In the genomic region with DNA sequence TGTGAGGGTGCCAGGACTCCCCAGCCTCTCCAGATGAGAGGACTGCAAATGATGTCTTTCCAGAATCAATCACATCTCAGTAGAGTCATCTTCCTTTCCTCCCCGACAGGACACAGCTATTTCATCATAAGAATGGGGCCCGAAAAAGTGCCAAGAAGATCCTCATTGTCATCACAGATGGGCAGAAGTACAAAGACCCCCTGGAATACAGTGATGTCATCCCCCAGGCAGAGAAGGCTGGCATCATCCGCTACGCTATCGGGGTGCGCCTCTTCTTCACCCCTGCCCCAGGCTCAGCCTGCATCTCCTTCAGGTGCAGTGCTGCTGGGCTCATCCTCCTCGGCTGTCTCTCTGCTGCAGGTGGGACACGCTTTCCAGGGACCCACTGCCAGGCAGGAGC, we compare ENCODE assay signal across 36 cellular contexts. TPM values are rescaled to one million over a fixed set of nuclear protein-coding genes. Genes with fewer than 3 reads are reported as not detected.
"Had no signal": no experiment of that assay in that cellular context is flagged by ENCODE, and none has a peak within 500 bp of the region (broad histone marks: within the 10 kb centered on the region; RNA-seq: fewer than 3 reads in every experiment).

No MANE protein-coding gene starts in this region.

- H3K36me3 ChIP-seq: adrenal gland, brain microvascular endothelial cell, breast epithelium had no signal

- H3K27me3 ChIP-seq: adrenal gland, body of pancreas, brain microvascular endothelial cell, breast epithelium had no signal

- H3K27ac ChIP-seq: adrenal gland, body of pancreas, brain microvascular endothelial cell, breast epithelium, VCaP had no signal

- H3K4me3 ChIP-seq: adrenal gland, body of pancreas, breast epithelium had no signal

- ATAC-seq: activated CD4-positive, alpha-beta T cell treated with anti-CD3 and anti-CD28 coated beads for 36 hours; activated CD8-positive, alpha-beta T cell treated with anti-CD3 and anti-CD28 coated beads for 36 hours; activated naive CD4-positive, alpha-beta T cell treated with anti-CD3 and anti-CD28 coated beads, Interleukin-2, amount 50 U/mL, for 72 hours; activated T-cell treated with anti-CD3 and anti-CD28 coated beads, Interleukin-2, amount 50 U/mL, for 4 hours; activated T-cell treated with anti-CD3 and anti-CD28 coated beads, Interleukin-2, amount 50 U/mL, for 72 hours; activated T-helper 17 cell treated with anti-CD3 and anti-CD28 coated beads, Interleukin-2, amount 50 U/mL, for 72 hours; body of pancreas had no signal

- DNase-seq: activated B cell treated with CpG ODN at 0.5 μM for 24 hours; activated CD4-positive, alpha-beta memory T cell treated with anti-CD3 and anti-CD28 coated beads for 36 hours; activated CD4-positive, alpha-beta T cell treated with anti-CD3 and anti-CD28 coated beads for 36 hours; activated CD4-positive, alpha-beta T cell treated with anti-CD3 and anti-CD28 coated beads for 48 hours; activated CD4-positive, alpha-beta T cell treated with anti-CD3 and anti-CD28 coated beads, Interleukin-2, amount 10 ng/mL, durations not matched to agents 7 days and 5 days; activated CD4-positive, CD25-positive, alpha-beta regulatory T cell treated with anti-CD3 and anti-CD28 coated beads, Interleukin-2, amount 50 U/mL, for 72 hours; activated CD8-positive, alpha-beta memory T cell treated with anti-CD3 and anti-CD28 coated beads, Interleukin-2, amount 50 U/mL, for 4 hours; activated CD8-positive, alpha-beta T cell treated with anti-CD3 and anti-CD28 coated beads for 36 hours; activated effector memory CD4-positive, alpha-beta T cell treated with Interleukin-2 at 50 U/mL for 16 hours; activated gamma-delta T cell treated with Interleukin-2 at 50 U/mL for 16 hours; activated naive CD4-positive, alpha-beta T cell; activated naive CD4-positive, alpha-beta T cell treated with anti-CD3 and anti-CD28 coated beads for 36 hours; activated naive CD8-positive, alpha-beta T cell treated with anti-CD3 and anti-CD28 coated beads for 36 hours; activated T-cell treated with anti-CD3 and anti-CD28 coated beads for 4 hours; activated T-cell treated with anti-CD3 and anti-CD28 coated beads, Interleukin-2, amount 50 U/mL, for 1 hour; activated T-cell treated with anti-CD3 and anti-CD28 coated beads, Interleukin-2, amount 50 U/mL, for 4 hours; activated T-cell treated with anti-CD3 and anti-CD28 coated beads, Interleukin-2, amount 50 U/mL, for 72 hours; adrenal gland; amniotic stem cell; body of pancreas; brain microvascular endothelial cell; central memory CD4-positive, alpha-beta T cell; SW 1271; T-helper 1 cell; T-helper 2 cell; T-helper 9 cell had no signal

- FAIRE-seq: astrocyte, TTC549 had no signal

- H3K4me1 ChIP-seq: adrenal gland, body of pancreas, breast epithelium had no signal

- H3K9me3 ChIP-seq: adrenal gland, body of pancreas, breast epithelium had no signal

RNA-seq across cellular contexts. Expression of gene ITGAD, which starts 14.3 kb away (rescaled TPM):
- total RNA-seq: activated CD4-positive, alpha-beta memory T cell treated with anti-CD3 and anti-CD28 coated beads for 36 hours; activated CD4-positive, alpha-beta T cell treated with anti-CD3 and anti-CD28 coated beads for 36 hours; activated CD4-positive, alpha-beta T cell treated with anti-CD3 and anti-CD28 coated beads, Interleukin-2, amount 10 ng/mL, durations not matched to agents 7 days and 5 days; activated CD8-positive, alpha-beta memory T cell treated with anti-CD3 and anti-CD28 coated beads for 36 hours; activated CD8-positive, alpha-beta T cell treated with anti-CD3 and anti-CD28 coated beads for 36 hours; activated naive CD4-positive, alpha-beta T cell treated with anti-CD3 and anti-CD28 coated beads for 36 hours; activated naive CD4-positive, alpha-beta T cell treated with anti-CD3 and anti-CD28 coated beads, Interleukin-2, amount 50 U/mL, for 72 hours; activated naive CD8-positive, alpha-beta T cell treated with anti-CD3 and anti-CD28 coated beads for 36 hours; activated T-helper 1 cell treated with anti-CD3 and anti-CD28 coated beads, Interleukin-12 subunit alpha, Interleukin-12 subunit beta, Interleukin-2, Interleukin-4 antibody, amounts not matched to agents 30 ng/mL and 10 ng/mL and 1 ng/mL, durations not matched to agents 14 hours and 24 hours and 36 hours; activated T-helper 17 cell treated with anti-CD3 and anti-CD28 coated beads, Interleukin-2, amount 50 U/mL, for 72 hours; astrocyte; body of pancreas; cardiac septum; cerebellum had no signal

RNA-seq across cellular contexts. Expression of gene COX6A2, which starts 20.8 kb away (rescaled TPM):
- total RNA-seq: activated B cell treated with CpG ODN at 0.5 μM for 24 hours; activated CD4-positive, alpha-beta memory T cell treated with anti-CD3 and anti-CD28 coated beads for 36 hours; activated CD4-positive, alpha-beta T cell treated with anti-CD3 and anti-CD28 coated beads for 36 hours; activated CD4-positive, alpha-beta T cell treated with anti-CD3 and anti-CD28 coated beads, Interleukin-2, amount 10 ng/mL, durations not matched to agents 7 days and 5 days; activated CD8-positive, alpha-beta memory T cell treated with anti-CD3 and anti-CD28 coated beads for 36 hours; activated CD8-positive, alpha-beta T cell treated with anti-CD3 and anti-CD28 coated beads for 36 hours; activated naive CD4-positive, alpha-beta T cell treated with anti-CD3 and anti-CD28 coated beads for 36 hours; activated naive CD4-positive, alpha-beta T cell treated with anti-CD3 and anti-CD28 coated beads, Interleukin-2, amount 50 U/mL, for 72 hours; activated naive CD8-positive, alpha-beta T cell treated with anti-CD3 and anti-CD28 coated beads for 36 hours; activated T-cell treated with anti-CD3 and anti-CD28 coated beads, Interleukin-2, amount 50 U/mL, for 4 hours; activated T-cell treated with anti-CD3 and anti-CD28 coated beads, Interleukin-2, amount 50 U/mL, for 72 hours; activated T-helper 1 cell treated with anti-CD3 and anti-CD28 coated beads, Interleukin-12 subunit alpha, Interleukin-12 subunit beta, Interleukin-2, Interleukin-4 antibody, amounts not matched to agents 30 ng/mL and 10 ng/mL and 1 ng/mL, durations not matched to agents 14 hours and 24 hours and 36 hours; activated T-helper 17 cell treated with anti-CD3 and anti-CD28 coated beads, Interleukin-2, amount 50 U/mL, for 72 hours; adrenal gland; astrocyte; body of pancreas; breast epithelium; cerebellum had no signal

RNA-seq across cellular contexts. Expression of gene ZNF843, which starts 35.2 kb away (rescaled TPM):
- total RNA-seq: activated CD8-positive, alpha-beta T cell treated with anti-CD3 and anti-CD28 coated beads for 36 hours had no signal
